In genomic region chr7:44796504-44797328, GRCh38 we compare ENCODE assay signal across 8 cellular contexts. TPM values are rescaled to one million over a fixed set of nuclear protein-coding genes. Genes with fewer than 3 reads are reported as not detected.
DNase-seq lines count a peak whose midpoint lies in the region; ATAC-seq, FAIRE-seq and TF ChIP-seq lines count a peak whose summit lies in the region.

Gene PPIA, plus strand, starts transcription at chr7:44796681. Its CDS starts 44 bp downstream, at chr7:44796725.

- intact Hi-C loops in natural killer cell (cut with micrococcal nuclease) = loop anchor here (1.0 to 2.0 kb wide), 7 partner anchors 28 to 214 kb away; partner anchors contain the start of genes PURB, TMED4 and ZMIZ2

- TF ChIP-seq POLR2A in H54 (IDR thresholded peaks at IDR 0.05; ENCODE audit: low read depth, low read length) (peak; percentile 96), Raji (IDR thresholded peaks at IDR 0.05; ENCODE audit: insufficient read depth, low read depth, low read length) (peak; percentile 66)

- ATAC-seq in natural killer cell = peak; percentile 83 to 94 (median 87)

- H3K27ac Mint-ChIP-seq in natural killer cell = peak within 1 kb of the TSS; percentile 95 to 96

- DNase-seq in EL = peak; percentile 99
- peak; percentile 100 for DNase-seq in H54 (ENCODE audit: insufficient read length, low spot score)
- DNase-seq in M059J (ENCODE audit: low read depth) = peak; percentile 97
- peak; percentile 98 for DNase-seq in activated T-helper 9 cell treated with anti-CD3 and anti-CD28 coated beads, Interleukin-2, amount 50 U/mL, for 16 hours (ENCODE audit: low read depth)
- DNase-seq in fibroblast of peridontal ligament (ENCODE audit: extremely low read depth) = peak; percentile 97
- peak; percentile 98 for DNase-seq in natural killer cell
- DNase-seq in stimulated activated naive CD4-positive, alpha-beta T cell (lab: John Stamatoyannopoulos, UW) = peak; percentile 96 to 98 (median 98)

- peaks cover 27% of the 10 kb centered on the region in 2 donors for H3K4me1 Mint-ChIP-seq in natural killer cell

- no peaks in the 10 kb centered on the region for H3K27me3 Mint-ChIP-seq in natural killer cell (ENCODE audit: low read depth in 2 of 2)

- no peak for TF ChIP-seq CTCF in natural killer cell (IDR thresholded peaks at IDR 0.05)

- no peaks in the 10 kb centered on the region for H3K9me3 Mint-ChIP-seq in natural killer cell

- H3K4me3 Mint-ChIP-seq in natural killer cell = peak within 1 kb of the TSS; percentile 94

- peaks cover 10% of the 10 kb centered on the region for H3K36me3 Mint-ChIP-seq in natural killer cell

- no peak for FAIRE-seq in H54 (lab: Jason Lieb, UNC)

RNA-seq across cellular contexts. Expression of gene PPIA, which starts in this region (rescaled TPM):
- total RNA-seq in M059J (2014; rRNA removed; shearing (Covaris generic)) = 4,190 and 5,216 TPM in 2 replicates
- 100 to 1,000 TPM; 701 to 727 (median 718) TPM for total RNA-seq in natural killer cell

Comparison
In these comparisons a context has a peak if more than half of its experiments do, and no peak if none do; other contexts are left out.
1. Peak in every context shown above with its lines: DNase-seq and ATAC-seq.